7 cellular contexts compared by ENCODE assay signal in the genomic region with DNA sequence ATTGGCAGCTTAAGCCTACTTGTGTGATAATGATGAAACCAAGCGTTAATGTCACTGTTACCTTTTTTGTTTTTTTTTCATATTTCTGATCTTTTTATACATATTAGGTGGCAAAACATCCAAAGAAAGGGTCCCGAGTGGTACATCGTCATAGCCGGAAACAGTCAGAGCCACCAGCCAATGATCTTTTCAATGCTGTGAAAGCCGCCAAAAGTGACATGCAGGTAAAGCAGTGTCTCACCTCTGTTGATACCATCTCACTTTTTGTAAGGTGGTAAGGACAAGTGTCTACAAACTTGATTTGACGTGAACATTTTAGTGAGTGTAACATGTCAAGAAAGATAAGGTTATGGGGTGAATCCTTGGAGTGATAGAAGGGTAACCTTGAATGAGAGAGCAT. TPM values are rescaled to one million over a fixed set of nuclear protein-coding genes. Genes with fewer than 3 reads are reported as not detected.
A peak's percentile ranks its signal among the peaks of the same experiment; 100 is the strongest.
DNase-seq lines count a peak whose midpoint lies in the region; ATAC-seq, FAIRE-seq and TF ChIP-seq lines count a peak whose summit lies in the region.
"Not testable (repeated sequence)": the region's sequence is repeated elsewhere in the genome, so short reads cannot be mapped to it uniquely, and the experiment has no call there.

No MANE protein-coding gene starts in this region.

- peak in 1 of 10 experiments; percentile 37 for DNase-seq in CD4-positive, alpha-beta T cell
- DNase-seq in GM23338 (ENCODE audit: low spot score); activated CD4-positive, alpha-beta T cell treated with anti-CD3 and anti-CD28 coated beads for 36 hours; activated CD8-positive, alpha-beta memory T cell treated with anti-CD3 and anti-CD28 coated beads, Interleukin-2, amount 10 ng/mL, durations not matched to agents 7 days and 5 days; endothelial cell of umbilical vein (ENCODE audit: low read depth, low spot score): not testable (repeated sequence)

- peaks cover 13% of the 10 kb centered on the region for H3K4me1 ChIP-seq in GM23338 (ENCODE audit: insufficient read depth)
- not testable (repeated sequence) for H3K4me1 ChIP-seq in endothelial cell of umbilical vein (ENCODE audit: control insufficient read depth, extremely low read depth, insufficient read depth, low read length)

- not testable (repeated sequence) for H3K4me3 ChIP-seq in GM23338; SU-DHL-6 (ENCODE audit: insufficient read depth, low read length, poor library complexity, severe bottlenecking); endothelial cell of umbilical vein (replicated peaks in 1 of 3; ENCODE audit: insufficient read depth in 1 of 3, low read depth in 1 of 3, low read length in 3 of 3)

- CTCF ChIA-PET in CD4-positive, alpha-beta T cell (lab: Charles Lee) = not testable (repeated sequence)
- CTCF ChIA-PET in activated CD4-positive, alpha-beta T cell treated with anti-CD3 and anti-CD28 coated beads for 36 hours (lab: Charles Lee) = interaction anchor here (1.0 kb wide), 1 partner anchor 56 kb away, joined by 3 read pairs; the partner anchor contains the start of gene MBLAC1
- CTCF ChIA-PET in activated CD8-positive, alpha-beta memory T cell treated with anti-CD3 and anti-CD28 coated beads, Interleukin-2, amount 10 ng/mL, durations not matched to agents 7 days and 5 days (lab: Charles Lee) = interaction anchor here (1.2 to 2.5 kb wide), 4 partner anchors 12 to 225 kb away, joined by 3 to 10 read pairs (median 3); no protein-coding TSS in a partner anchor
- CTCF ChIA-PET in endothelial cell of umbilical vein (lab: Charles Lee) = interaction anchor here (0.9 kb wide), 1 partner anchor 11 kb away, joined by 3 read pairs; no protein-coding TSS in a partner anchor

- not testable (repeated sequence) for H3K27ac ChIP-seq in CD4-positive, alpha-beta T cell (ENCODE audit: low read depth, low read length); endothelial cell of umbilical vein (ENCODE audit: insufficient read depth, low read depth, low read length)
- H3K27ac ChIP-seq in GM23338 (ENCODE audit: low read depth) (peak overlapping the region; percentile 17; the same call in 1 of the 2 replicates), SU-DHL-6 (ENCODE audit: low read depth, low read length) (peak overlapping the region; percentile 66)

- H3K27ac Mint-ChIP-seq in CD4-positive, alpha-beta T cell = peak overlapping the region; percentile 90
- not testable (repeated sequence) for H3K27ac Mint-ChIP-seq in GM23338
- peak overlapping the region; percentile 28 for H3K27ac Mint-ChIP-seq in activated CD4-positive, alpha-beta T cell treated with anti-CD3 and anti-CD28 coated beads for 36 hours
- H3K27ac Mint-ChIP-seq in activated CD8-positive, alpha-beta memory T cell treated with anti-CD3 and anti-CD28 coated beads, Interleukin-2, amount 10 ng/mL, durations not matched to agents 7 days and 5 days = peak overlapping the region; percentile 43
- peak overlapping the region; percentile 24 for H3K27ac Mint-ChIP-seq in activated naive CD4-positive, alpha-beta T cell treated with anti-CD3 and anti-CD28 coated beads, Interleukin-2, amount 50 U/mL, for 24 hours

- H3K36me3 Mint-ChIP-seq in CD4-positive, alpha-beta T cell (ENCODE audit: low read depth); GM23338 (ENCODE audit: low read depth); activated CD4-positive, alpha-beta T cell treated with anti-CD3 and anti-CD28 coated beads for 36 hours (ENCODE audit: low read depth); activated CD8-positive, alpha-beta memory T cell treated with anti-CD3 and anti-CD28 coated beads, Interleukin-2, amount 10 ng/mL, durations not matched to agents 7 days and 5 days; activated naive CD4-positive, alpha-beta T cell treated with anti-CD3 and anti-CD28 coated beads, Interleukin-2, amount 50 U/mL, for 24 hours: not testable (repeated sequence)

- peaks cover 34% of the 10 kb centered on the region for H3K4me1 Mint-ChIP-seq in CD4-positive, alpha-beta T cell (ENCODE audit: low read depth)
- peaks cover 13% of the 10 kb centered on the region for H3K4me1 Mint-ChIP-seq in GM23338
- peaks cover 37% of the 10 kb centered on the region for H3K4me1 Mint-ChIP-seq in activated CD4-positive, alpha-beta T cell treated with anti-CD3 and anti-CD28 coated beads for 36 hours
- peaks cover 29% of the 10 kb centered on the region for H3K4me1 Mint-ChIP-seq in activated CD8-positive, alpha-beta memory T cell treated with anti-CD3 and anti-CD28 coated beads, Interleukin-2, amount 10 ng/mL, durations not matched to agents 7 days and 5 days
- H3K4me1 Mint-ChIP-seq in activated naive CD4-positive, alpha-beta T cell treated with anti-CD3 and anti-CD28 coated beads, Interleukin-2, amount 50 U/mL, for 24 hours = peaks cover 38% of the 10 kb centered on the region

- peak overlapping the region; percentile 40; the same call in 1 of the 2 replicates for H3K9ac ChIP-seq in SU-DHL-6 (ENCODE audit: low read length)
- not testable (repeated sequence) for H3K9ac ChIP-seq in endothelial cell of umbilical vein (replicated peaks; ENCODE audit: extremely low read depth, insufficient read depth, low read length)

- H3K4me3 Mint-ChIP-seq in CD4-positive, alpha-beta T cell = peak overlapping the region; percentile 48
- not testable (repeated sequence) for H3K4me3 Mint-ChIP-seq in GM23338; activated CD4-positive, alpha-beta T cell treated with anti-CD3 and anti-CD28 coated beads for 36 hours; activated CD8-positive, alpha-beta memory T cell treated with anti-CD3 and anti-CD28 coated beads, Interleukin-2, amount 10 ng/mL, durations not matched to agents 7 days and 5 days
- peak overlapping the region; percentile 78 for H3K4me3 Mint-ChIP-seq in activated naive CD4-positive, alpha-beta T cell treated with anti-CD3 and anti-CD28 coated beads, Interleukin-2, amount 50 U/mL, for 24 hours

- not testable (repeated sequence) for H3K4me2 ChIP-seq in GM23338; endothelial cell of umbilical vein (ENCODE audit: insufficient read depth, low read length)
- H3K4me2 ChIP-seq in SU-DHL-6 (ENCODE audit: low read depth, low read length, poor library complexity, severe bottlenecking) = peak overlapping the region; percentile 47

- H3K9me3 ChIP-seq in CD4-positive, alpha-beta T cell (ENCODE audit: control insufficient read depth, low read length); SU-DHL-6 (ENCODE audit: insufficient read depth, low read length); endothelial cell of umbilical vein (replicated peaks; ENCODE audit: control insufficient read depth, insufficient read depth, low read length): not testable (repeated sequence)

- H3K9me2 ChIP-seq in GM23338 (ENCODE audit: insufficient read depth); SU-DHL-6 (replicated peaks; ENCODE audit: insufficient read depth, low read length): not testable (repeated sequence)

- H3K36me3 ChIP-seq in GM23338 (ENCODE audit: insufficient read depth); SU-DHL-6 (ENCODE audit: low read length); endothelial cell of umbilical vein (ENCODE audit: control insufficient read depth in 2 of 2, extremely low read depth in 1 of 2, insufficient read depth in 2 of 2, low read length in 2 of 2): not testable (repeated sequence)

- ATAC-seq in CD4-positive, alpha-beta T cell (ENCODE audit: poor library complexity) = peak; percentile 19
- not testable (repeated sequence) for ATAC-seq in GM23338; activated CD4-positive, alpha-beta T cell treated with anti-CD3 and anti-CD28 coated beads for 36 hours; activated CD8-positive, alpha-beta memory T cell treated with anti-CD3 and anti-CD28 coated beads, Interleukin-2, amount 10 ng/mL, durations not matched to agents 7 days and 5 days

- H3K9me3 Mint-ChIP-seq in CD4-positive, alpha-beta T cell; GM23338; activated CD4-positive, alpha-beta T cell treated with anti-CD3 and anti-CD28 coated beads for 36 hours (ENCODE audit: low read depth); activated CD8-positive, alpha-beta memory T cell treated with anti-CD3 and anti-CD28 coated beads, Interleukin-2, amount 10 ng/mL, durations not matched to agents 7 days and 5 days (ENCODE audit: low read depth); activated naive CD4-positive, alpha-beta T cell treated with anti-CD3 and anti-CD28 coated beads, Interleukin-2, amount 50 U/mL, for 24 hours: not testable (repeated sequence)

- FAIRE-seq in endothelial cell of umbilical vein (lab: Jason Lieb, UNC) = peak; percentile 35

- not testable (repeated sequence) for H3K9me1 ChIP-seq in endothelial cell of umbilical vein (replicated peaks; ENCODE audit: control insufficient read depth, extremely low read depth, insufficient read depth, low read length)

- BruUV-seq in endothelial cell of umbilical vein (replicated peaks; lab: Mats Ljungman, UMichigan) = not testable (repeated sequence)

- intact Hi-C loops in CD4-positive, alpha-beta T cell (cut with DNase I, micrococcal nuclease); activated CD4-positive, alpha-beta T cell treated with anti-CD3 and anti-CD28 coated beads for 36 hours (cut with DNase I, micrococcal nuclease); endothelial cell of umbilical vein (cut with micrococcal nuclease): not testable (repeated sequence)

- not testable (repeated sequence) for TF ChIP-seq POLR2A in endothelial cell of umbilical vein (IDR thresholded peaks at IDR 0.05; ENCODE audit: low read depth, low read length)

- H3K27me3 ChIP-seq in CD4-positive, alpha-beta T cell (ENCODE audit: control insufficient read depth, insufficient read depth, low read length); SU-DHL-6 (ENCODE audit: low read length); endothelial cell of umbilical vein (ENCODE audit: control insufficient read depth in 2 of 2, insufficient read depth in 2 of 2, low read length in 2 of 2): not testable (repeated sequence)
- H3K27me3 ChIP-seq in GM23338 (ENCODE audit: insufficient read depth) = peaks cover 18% of the 10 kb centered on the region

- POLR2A ChIA-PET in CD4-positive, alpha-beta T cell (lab: Charles Lee) = interaction anchor here (1.1 to 8.9 kb wide), 3 partner anchors 17 to 36 kb away, joined by 3 to 109 read pairs (median 4); partner anchors contain the start of genes GAL3ST4 and TRAPPC14
- POLR2A ChIA-PET in activated CD4-positive, alpha-beta T cell treated with anti-CD3 and anti-CD28 coated beads for 36 hours (lab: Charles Lee); endothelial cell of umbilical vein (lab: Charles Lee): not testable (repeated sequence)

- not testable (repeated sequence) for TF ChIP-seq CTCF in CD4-positive, alpha-beta T cell (IDR thresholded peaks at IDR 0.05); GM23338 (conservative IDR thresholded peaks at IDR 0.05; ENCODE audit: low read depth in 2 of 2); SU-DHL-6 (IDR thresholded peaks at IDR 0.05; ENCODE audit: insufficient read depth, low read length, poor library complexity, severe bottlenecking); endothelial cell of umbilical vein (IDR thresholded peaks at IDR 0.05; ENCODE audit: extremely low read depth in 1 of 2, insufficient read depth in 1 of 2, low read depth in 1 of 2, low read length in 2 of 2)

- H3K27me3 Mint-ChIP-seq in CD4-positive, alpha-beta T cell; activated CD4-positive, alpha-beta T cell treated with anti-CD3 and anti-CD28 coated beads for 36 hours; activated CD8-positive, alpha-beta memory T cell treated with anti-CD3 and anti-CD28 coated beads, Interleukin-2, amount 10 ng/mL, durations not matched to agents 7 days and 5 days; activated naive CD4-positive, alpha-beta T cell treated with anti-CD3 and anti-CD28 coated beads, Interleukin-2, amount 50 U/mL, for 24 hours: not testable (repeated sequence)
- peaks cover 23% of the 10 kb centered on the region for H3K27me3 Mint-ChIP-seq in GM23338 (ENCODE audit: insufficient read depth, low read depth, poor library complexity)

- H4K20me1 ChIP-seq in GM23338 (replicated peaks; ENCODE audit: insufficient read depth); SU-DHL-6 (ENCODE audit: low read depth, low read length); endothelial cell of umbilical vein (replicated peaks; ENCODE audit: control insufficient read depth, extremely low read depth, insufficient read depth, low read length): not testable (repeated sequence)

- dilution Hi-C loops in endothelial cell of umbilical vein (cut with MboI; ENCODE audit: extremely low pct_ligation_motif_present, low sequenced_read_pairs) = not testable (repeated sequence)

- H2AFZ ChIP-seq in GM23338; endothelial cell of umbilical vein (ENCODE audit: low read depth, low read length): not testable (repeated sequence)
- peak overlapping the region; percentile 84 for H2AFZ ChIP-seq in SU-DHL-6 (ENCODE audit: low read depth, low read length, severe bottlenecking)

- H3K79me2 ChIP-seq in GM23338 (replicated peaks; ENCODE audit: insufficient read depth); SU-DHL-6 (ENCODE audit: insufficient read depth, low read length); endothelial cell of umbilical vein (ENCODE audit: control insufficient read depth, insufficient read depth, low read length): not testable (repeated sequence)

- H3F3A ChIP-seq in GM23338 (replicated peaks; ENCODE audit: low read depth) = not testable (repeated sequence)
- peaks cover 36% of the 10 kb centered on the region for H3F3A ChIP-seq in SU-DHL-6 (ENCODE audit: insufficient read depth)

RNA-seq across cellular contexts. Expression of gene STAG3, which starts 4.9 kb away (rescaled TPM):
- total RNA-seq in CD4-positive, alpha-beta T cell = 1 to 10 TPM; 4.0 to 5.5 TPM
- total RNA-seq in GM23338 (2014; rRNA removed; shearing (Covaris generic)) = 3.4 and 4.6 TPM in 2 replicates
- polyA plus RNA-seq in GM23338 (2016; fragmentation: Nextera tagmentation; extraction: Ambion mirVana) (4.1 and 4.7 TPM in 2 replicates), endothelial cell of umbilical vein (0.29 and 0.40 TPM in 2 replicates)
- 10 to 100 TPM; 24.7 to 28.3 TPM for total RNA-seq in activated CD4-positive, alpha-beta T cell treated with anti-CD3 and anti-CD28 coated beads for 36 hours
- 10 to 100 TPM in 1 of 2 experiments, 1 to 10 TPM in 1; 8.1 to 20.2 TPM for total RNA-seq in activated CD8-positive, alpha-beta memory T cell treated with anti-CD3 and anti-CD28 coated beads, Interleukin-2, amount 10 ng/mL, durations not matched to agents 7 days and 5 days
- total RNA-seq in endothelial cell of umbilical vein = 0.55 and 1.4 TPM in 2 replicates
- 0.16 and 0.22 TPM in 2 replicates for polyA plus RNA-seq in endothelial cell of umbilical vein (2011; cell fraction: cytosol; rRNA removed)
- 2.5 and 2.7 TPM in 2 replicates for polyA plus RNA-seq in endothelial cell of umbilical vein (2011; cell fraction: nucleus; rRNA removed)
- 3.1 TPM in 2 replicates for polyA plus RNA-seq in endothelial cell of umbilical vein (2012)
- 0.81 and 2.1 TPM in 2 replicates for polyA minus RNA-seq in endothelial cell of umbilical vein
- polyA minus RNA-seq in endothelial cell of umbilical vein (2011; cell fraction: cytosol; rRNA and poly(A)+ RNA removed) = not detected
- 1.1 and 1.2 TPM in 2 replicates for polyA minus RNA-seq in endothelial cell of umbilical vein (2011; cell fraction: nucleus; rRNA and poly(A)+ RNA removed)

RNA-seq across cellular contexts. Expression of gene GPC2, which starts 5.4 kb away (rescaled TPM):
- total RNA-seq in CD4-positive, alpha-beta T cell = 10 to 100 TPM; 16.4 to 18.7 TPM
- total RNA-seq in GM23338 (2014; rRNA removed; shearing (Covaris generic)) = 48.8 and 53.6 TPM in 2 replicates
- polyA plus RNA-seq in GM23338 (2016; fragmentation: Nextera tagmentation; extraction: Ambion mirVana) (9.8 and 10.7 TPM in 2 replicates), endothelial cell of umbilical vein (9.2 and 10.7 TPM in 2 replicates)
- total RNA-seq in activated CD4-positive, alpha-beta T cell treated with anti-CD3 and anti-CD28 coated beads for 36 hours = 1 to 10 TPM; 5.3 to 6.1 TPM
- total RNA-seq in activated CD8-positive, alpha-beta memory T cell treated with anti-CD3 and anti-CD28 coated beads, Interleukin-2, amount 10 ng/mL, durations not matched to agents 7 days and 5 days = 1 to 10 TPM; 2.9 to 6.2 TPM
- 17.5 and 20.9 TPM in 2 replicates for total RNA-seq in endothelial cell of umbilical vein
- polyA plus RNA-seq in endothelial cell of umbilical vein (2011; cell fraction: cytosol; rRNA removed) = 2.4 and 4.7 TPM in 2 replicates
- polyA plus RNA-seq in endothelial cell of umbilical vein (2011; cell fraction: nucleus; rRNA removed) = 66.7 and 78.9 TPM in 2 replicates
- polyA plus RNA-seq in endothelial cell of umbilical vein (2012) = 8.5 TPM in 2 replicates
- polyA minus RNA-seq in endothelial cell of umbilical vein = 6.0 and 7.7 TPM in 2 replicates
- polyA minus RNA-seq in endothelial cell of umbilical vein (2011; cell fraction: cytosol; rRNA and poly(A)+ RNA removed) = 0.82 TPM
- polyA minus RNA-seq in endothelial cell of umbilical vein (2011; cell fraction: nucleus; rRNA and poly(A)+ RNA removed) = 18.7 and 20.9 TPM in 2 replicates

RNA-seq across cellular contexts. Expression of gene GAL3ST4, which starts 14.2 kb away (rescaled TPM):
- total RNA-seq in CD4-positive, alpha-beta T cell = 10 to 100 TPM; 12.7 to 13.2 TPM
- total RNA-seq in GM23338 (2014; rRNA removed; shearing (Covaris generic)) = 3.4 and 6.3 TPM in 2 replicates
- polyA plus RNA-seq in GM23338 (2016; fragmentation: Nextera tagmentation; extraction: Ambion mirVana) = 2.1 and 3.1 TPM in 2 replicates
- total RNA-seq in activated CD4-positive, alpha-beta T cell treated with anti-CD3 and anti-CD28 coated beads for 36 hours = 1 to 10 TPM; 4.6 to 7.2 TPM
- total RNA-seq in activated CD8-positive, alpha-beta memory T cell treated with anti-CD3 and anti-CD28 coated beads, Interleukin-2, amount 10 ng/mL, durations not matched to agents 7 days and 5 days = 1 to 10 TPM in 1 of 2 experiments, under 1 TPM in 1; 0.61 to 1.4 TPM
- 6.6 and 7.9 TPM in 2 replicates for total RNA-seq in endothelial cell of umbilical vein
- polyA plus RNA-seq in endothelial cell of umbilical vein = 14.6 and 16.7 TPM in 2 replicates
- 8.5 and 8.6 TPM in 2 replicates for polyA plus RNA-seq in endothelial cell of umbilical vein (2011; cell fraction: cytosol; rRNA removed)
- polyA plus RNA-seq in endothelial cell of umbilical vein (2011; cell fraction: nucleus; rRNA removed) = 13.4 and 13.8 TPM in 2 replicates
- 6.1 and 7.6 TPM in 2 replicates for polyA plus RNA-seq in endothelial cell of umbilical vein (2012)
- polyA minus RNA-seq in endothelial cell of umbilical vein = 8.4 and 9.6 TPM in 2 replicates
- polyA minus RNA-seq in endothelial cell of umbilical vein (2011; cell fraction: cytosol; rRNA and poly(A)+ RNA removed) = not detected
- polyA minus RNA-seq in endothelial cell of umbilical vein (2011; cell fraction: nucleus; rRNA and poly(A)+ RNA removed) = 2.5 and 3.1 TPM in 2 replicates

RNA-seq across cellular contexts. Expression of gene TRAPPC14, which starts 24.1 kb away (rescaled TPM):
- total RNA-seq in CD4-positive, alpha-beta T cell = 10 to 100 TPM; 37.9 to 42.6 TPM
- 12.3 and 15.7 TPM in 2 replicates for total RNA-seq in GM23338 (2014; rRNA removed; shearing (Covaris generic))
- polyA plus RNA-seq in GM23338 (2016; fragmentation: Nextera tagmentation; extraction: Ambion mirVana) (9.3 and 9.8 TPM in 2 replicates), endothelial cell of umbilical vein (13.3 and 15.6 TPM in 2 replicates)
- total RNA-seq in activated CD4-positive, alpha-beta T cell treated with anti-CD3 and anti-CD28 coated beads for 36 hours = 10 to 100 TPM; 15.0 to 17.6 TPM
- total RNA-seq in activated CD8-positive, alpha-beta memory T cell treated with anti-CD3 and anti-CD28 coated beads, Interleukin-2, amount 10 ng/mL, durations not matched to agents 7 days and 5 days = 10 to 100 TPM; 36.8 to 43.5 TPM
- total RNA-seq in endothelial cell of umbilical vein = 23.0 and 24.0 TPM in 2 replicates
- 4.8 and 6.4 TPM in 2 replicates for polyA plus RNA-seq in endothelial cell of umbilical vein (2011; cell fraction: cytosol; rRNA removed)
- polyA plus RNA-seq in endothelial cell of umbilical vein (2011; cell fraction: nucleus; rRNA removed) = 33.0 and 43.5 TPM in 2 replicates
- 11.5 and 14.8 TPM in 2 replicates for polyA plus RNA-seq in endothelial cell of umbilical vein (2012)
- polyA minus RNA-seq in endothelial cell of umbilical vein = 7.4 and 10.9 TPM in 2 replicates
- 2.5 TPM for polyA minus RNA-seq in endothelial cell of umbilical vein (2011; cell fraction: cytosol; rRNA and poly(A)+ RNA removed)
- polyA minus RNA-seq in endothelial cell of umbilical vein (2011; cell fraction: nucleus; rRNA and poly(A)+ RNA removed) = 12.8 and 15.9 TPM in 2 replicates

RNA-seq across cellular contexts. Expression of gene LAMTOR4, which starts 33.9 kb away (rescaled TPM):
- 100 to 1,000 TPM; 107 to 125 TPM for total RNA-seq in CD4-positive, alpha-beta T cell
- total RNA-seq in GM23338 (2014; rRNA removed; shearing (Covaris generic)) = 138 and 145 TPM in 2 replicates
- 329 and 333 TPM in 2 replicates for polyA plus RNA-seq in GM23338 (2016; fragmentation: Nextera tagmentation; extraction: Ambion mirVana)
- 100 to 1,000 TPM in 1 of 2 experiments, 10 to 100 TPM in 1; 69.6 to 120 TPM for total RNA-seq in activated CD4-positive, alpha-beta T cell treated with anti-CD3 and anti-CD28 coated beads for 36 hours
- 100 to 1,000 TPM; 119 to 151 TPM for total RNA-seq in activated CD8-positive, alpha-beta memory T cell treated with anti-CD3 and anti-CD28 coated beads, Interleukin-2, amount 10 ng/mL, durations not matched to agents 7 days and 5 days
- total RNA-seq in endothelial cell of umbilical vein = 139 and 140 TPM in 2 replicates
- 492 and 520 TPM in 2 replicates for polyA plus RNA-seq in endothelial cell of umbilical vein
- polyA plus RNA-seq in endothelial cell of umbilical vein (2011; cell fraction: cytosol; rRNA removed) = 365 and 372 TPM in 2 replicates
- polyA plus RNA-seq in endothelial cell of umbilical vein (2011; cell fraction: nucleus; rRNA removed) = 129 and 144 TPM in 2 replicates
- polyA plus RNA-seq in endothelial cell of umbilical vein (2012) = 117 and 140 TPM in 2 replicates
- 58.4 and 65.6 TPM in 2 replicates for polyA minus RNA-seq in endothelial cell of umbilical vein
- 36.8 TPM for polyA minus RNA-seq in endothelial cell of umbilical vein (2011; cell fraction: cytosol; rRNA and poly(A)+ RNA removed)
- 15.3 and 20.3 TPM in 2 replicates for polyA minus RNA-seq in endothelial cell of umbilical vein (2011; cell fraction: nucleus; rRNA and poly(A)+ RNA removed)
